6 cellular contexts compared by ENCODE assay signal in the genomic region with DNA sequence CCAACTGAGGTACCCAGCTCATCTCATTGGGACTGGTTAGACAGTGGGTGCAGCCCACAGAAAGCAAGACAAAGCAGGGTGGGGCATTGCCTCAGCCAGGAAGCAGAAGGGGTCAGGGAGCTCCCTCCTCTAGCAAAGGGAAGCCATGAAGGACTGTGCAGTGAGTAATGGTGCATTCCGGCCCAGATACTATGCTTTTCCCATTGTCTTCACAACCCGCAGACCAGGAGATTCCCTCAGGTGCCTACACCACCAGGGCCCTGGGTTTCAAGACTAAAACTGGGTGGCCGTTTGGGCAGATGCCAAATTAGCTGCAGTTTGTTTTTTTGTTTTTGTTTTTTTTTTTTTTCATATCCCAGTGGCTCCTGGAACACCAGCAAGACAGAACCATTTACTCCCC.
"Had no signal": no experiment of that assay in that cellular context is flagged by ENCODE, and none has a peak within 500 bp of the region (broad histone marks: within the 10 kb centered on the region; RNA-seq: fewer than 3 reads in every experiment).

No MANE protein-coding gene starts in this region.

- H3K4me3 ChIP-seq: GM23338, K562 had no signal

- H3K27ac ChIP-seq: HL-60 had no signal

- H3K4me2 ChIP-seq: GM23338 had no signal

- H2AFZ ChIP-seq: GM23338 had no signal

- DNase-seq: H9, HCEC 1CT, IMR-90 had no signal
